ENCODE assay signal across 25 cellular contexts in genomic region chr16:2827481-2827790, GRCh38. TPM values are rescaled to one million over a fixed set of nuclear protein-coding genes. Genes with fewer than 3 reads are reported as not detected.
DNase-seq lines count a peak whose midpoint lies in the region; ATAC-seq and TF ChIP-seq lines count a peak whose summit lies in the region.
"Had no signal": no experiment of that assay in that cellular context is flagged by ENCODE, and none has a peak within 500 bp of the region (broad histone marks: within the 10 kb centered on the region; RNA-seq: fewer than 3 reads in every experiment).

No MANE protein-coding gene starts in this region.

- H3K36me3 Mint-ChIP-seq in endodermal cell (ENCODE audit: low read depth) = no peaks in the 10 kb centered on the region
- H3K36me3 Mint-ChIP-seq: CD4-positive, CD25-positive, alpha-beta regulatory T cell; CD8-positive, alpha-beta memory T cell had no signal

- no peaks in the 10 kb centered on the region for H3K9me3 ChIP-seq in endodermal cell (ENCODE audit: control insufficient read depth, low read length)
- H3K9me3 ChIP-seq: BE2C had no signal

- H3K4me1 Mint-ChIP-seq in endodermal cell = no peaks in the 10 kb centered on the region
- H3K4me1 Mint-ChIP-seq: CD4-positive, CD25-positive, alpha-beta regulatory T cell; CD8-positive, alpha-beta memory T cell had no signal

- ATAC-seq in left cardiac atrium (no peak), GM21576 (IDR thresholded peaks at IDR 0.05; ENCODE audit: unreplicated experiment) (no peak)
- ATAC-seq: GM12878 had no signal

- WGBS in endodermal cell (ENCODE audit: insufficient coverage in 1 of 2, insufficient read length in 1 of 2), 2 experiments = 91 to 92% methylated on average over 9 to 13 of the region's 13 CpGs

- no peak overlapping the region for H3K9ac ChIP-seq in endodermal cell (ENCODE audit: extremely low read depth, low read length, poor library complexity, severe bottlenecking)
- H3K9ac ChIP-seq: GM23248 had no signal

- no peak for TF ChIP-seq CTCF in endodermal cell (conservative IDR thresholded peaks at IDR 0.05)

- no peaks in the 10 kb centered on the region for H3K27me3 Mint-ChIP-seq in endodermal cell (ENCODE audit: insufficient read depth)

- no peaks in the 10 kb centered on the region for H3K36me3 ChIP-seq in endodermal cell (ENCODE audit: control insufficient read depth, insufficient read depth, low read length)
- H3K36me3 ChIP-seq: BE2C had no signal

- H3K4me3 ChIP-seq in endodermal cell (ENCODE audit: low read length) = no peak overlapping the region
- H3K4me3 ChIP-seq: GM12878, GM23248 had no signal

- H3K27me3 ChIP-seq in endodermal cell (ENCODE audit: control insufficient read depth, insufficient read depth, low read length, poor library complexity, severe bottlenecking) = no peaks in the 10 kb centered on the region
- H3K27me3 ChIP-seq: BE2C had no signal

- H3K4me3 Mint-ChIP-seq in endodermal cell = no peak overlapping the region
- H3K4me3 Mint-ChIP-seq: CD4-positive, CD25-positive, alpha-beta regulatory T cell; CD8-positive, alpha-beta memory T cell had no signal

- H3K9me3 Mint-ChIP-seq in endodermal cell = no peaks in the 10 kb centered on the region
- H3K9me3 Mint-ChIP-seq: CD8-positive, alpha-beta memory T cell had no signal

- no peaks in the 10 kb centered on the region for H3K4me1 ChIP-seq in endodermal cell (ENCODE audit: control insufficient read depth, insufficient read depth, low read length)
- H3K4me1 ChIP-seq: BE2C had no signal

- DNase-seq in cardiac septum (ENCODE audit: low spot score) (peak; percentile 60), left cardiac atrium (no peak), endodermal cell (peak; percentile 36), posterior vena cava (ENCODE audit: low spot score) (peak; percentile 61), amniotic stem cell (lab: John Stamatoyannopoulos, UW) (no peak), HuH-7.5 (ENCODE audit: low spot score) (no peak)
- DNase-seq: ACHN; BE2C; C1 segment of cervical spinal cord; CD4-positive, CD25-positive, alpha-beta regulatory T cell; CD8-positive, alpha-beta memory T cell; COR-L47; DMS 273 treated with DMSO at 0.1 percent for 48 hours; DMS53; DND-41; EL; GM23248; HCEC 1CT; IMR-90 had no signal

- no peak overlapping the region for H3K27ac ChIP-seq in endodermal cell (ENCODE audit: low read depth, low read length)
- H3K27ac ChIP-seq: GM23248, HL-60 had no signal

- no peak overlapping the region for H3K27ac Mint-ChIP-seq in endodermal cell

- intact Hi-C loops in cardiac septum (cut with DNase I) = no loop called here
- intact Hi-C loops in left cardiac atrium (cut with DNase I) = no loop called here
- intact Hi-C loops in posterior vena cava (cut with DNase I) = loop anchor here in 1 of 2 donors (10.0 kb wide), 1 partner anchor 93 kb away; no protein-coding TSS in a partner anchor

RNA-seq across cellular contexts. Expression of gene ZG16B, which starts 2.7 kb away (rescaled TPM):
- total RNA-seq in cardiac septum (not detected), left cardiac atrium (under 1 TPM in 1 of 2 donors, not detected in 1; 0.27 TPM), endodermal cell (not detected), posterior vena cava (not detected)
- polyA plus RNA-seq in endodermal cell (2013, experiment 1 of 2) = not detected
- not detected for polyA plus RNA-seq in endodermal cell (2013, experiment 2 of 2)
- total RNA-seq: CD4-positive, CD25-positive, alpha-beta regulatory T cell; G401; GM23248 had no signal
- polyA plus RNA-seq: CD8-positive, alpha-beta memory T cell; GM23248 had no signal

RNA-seq across cellular contexts. Expression of gene PRSS21, which starts 10.4 kb away (rescaled TPM):
- total RNA-seq in cardiac septum = not detected
- total RNA-seq in left cardiac atrium = not detected
- not detected for total RNA-seq in endodermal cell
- not detected for polyA plus RNA-seq in endodermal cell (2013, experiment 1 of 2)
- polyA plus RNA-seq in endodermal cell (2013, experiment 2 of 2) = not detected
- total RNA-seq in posterior vena cava = not detected
- total RNA-seq: CD4-positive, CD25-positive, alpha-beta regulatory T cell; G401; GM23248; H4; HT1080; IMR-90 had no signal
- polyA plus RNA-seq: GM23248 had no signal

RNA-seq across cellular contexts. Expression of gene PRSS41, which starts 29.2 kb away (rescaled TPM):
- total RNA-seq in cardiac septum (not detected), left cardiac atrium (not detected), endodermal cell (not detected), posterior vena cava (not detected)
- not detected for polyA plus RNA-seq in endodermal cell (2013, experiment 1 of 2)
- polyA plus RNA-seq in endodermal cell (2013, experiment 2 of 2) = not detected
- total RNA-seq: CD4-positive, CD25-positive, alpha-beta regulatory T cell; CD8-positive, alpha-beta memory T cell; G401; GM12878; GM23248; H4; HT1080; IMR-90 had no signal
- polyA plus RNA-seq: CD4-positive, CD25-positive, alpha-beta regulatory T cell; CD8-positive, alpha-beta memory T cell; GM12878; GM23248; IMR-90 had no signal

RNA-seq across cellular contexts. Expression of gene PRSS22, which starts 30.5 kb away (rescaled TPM):
- total RNA-seq in cardiac septum (not detected), left cardiac atrium (not detected), endodermal cell (1 to 10 TPM; 5.0 to 6.2 TPM), posterior vena cava (not detected)
- 0.57 TPM for polyA plus RNA-seq in endodermal cell (2013, experiment 1 of 2)
- polyA plus RNA-seq in endodermal cell (2013, experiment 2 of 2) = not detected
- total RNA-seq: CD4-positive, CD25-positive, alpha-beta regulatory T cell; CD8-positive, alpha-beta memory T cell; G401; GM12878; GM23248; H4; HT1080; IMR-90 had no signal
- polyA plus RNA-seq: CD4-positive, CD25-positive, alpha-beta regulatory T cell; CD8-positive, alpha-beta memory T cell; GM12878; GM23248; IMR-90 had no signal

RNA-seq across cellular contexts. Expression of gene PRSS33, which starts 40.1 kb away (rescaled TPM):
- total RNA-seq in cardiac septum = not detected
- total RNA-seq in left cardiac atrium = not detected
- under 1 TPM in 1 of 2 donors, not detected in 1; 0.35 TPM for total RNA-seq in endodermal cell
- 0.36 TPM for polyA plus RNA-seq in endodermal cell (2013, experiment 1 of 2)
- polyA plus RNA-seq in endodermal cell (2013, experiment 2 of 2) = 0.41 TPM
- total RNA-seq in posterior vena cava = not detected
- total RNA-seq: CD4-positive, CD25-positive, alpha-beta regulatory T cell; GM12878; GM23248; HT1080; IMR-90 had no signal
- polyA plus RNA-seq: CD4-positive, CD25-positive, alpha-beta regulatory T cell; CD8-positive, alpha-beta memory T cell; GM12878; GM23248; IMR-90 had no signal

Comparison
In these comparisons a context has a peak if more than half of its experiments do, and no peak if none do; other contexts are left out.
1. DNase-seq: peak in cardiac septum (single experiment), endodermal cell (single experiment) and posterior vena cava (single experiment); none in left cardiac atrium (single experiment), amniotic stem cell (single experiment) and HuH-7.5 (single experiment).